Comparison of ENCODE assay signal across 1 cellular context in genomic region chr11:125999234-125999880, GRCh38.
TF ChIP-seq lines count a peak whose summit lies in the region.

No MANE protein-coding gene starts in this region.

TF ChIP-seq in WTC11, 78 proteins besides CTCF, POLR2A, EP300 and RAD21 (continued from another document):
- TF ChIP-seq PRDM15 (CRISPR knock-in tag; IDR thresholded peaks at IDR 0.05) (0 out of 2 replicates have a peak, but pooled peaks have one; percentile 22), USF1 (CRISPR knock-in tag; IDR thresholded peaks at IDR 0.05) (no peak)
